ENCODE assay signal across 8 cellular contexts in genomic region chr6:73695619-73696421, GRCh38. TPM values are rescaled to one million over a fixed set of nuclear protein-coding genes. Genes with fewer than 3 reads are reported as not detected.
A peak's percentile ranks its signal among the peaks of the same experiment; 100 is the strongest.
DNase-seq lines count a peak whose midpoint lies in the region; ATAC-seq, FAIRE-seq and TF ChIP-seq lines count a peak whose summit lies in the region.

Gene CD109, plus strand, starts transcription at chr6:73696203. Its CDS starts 13 bp downstream, at chr6:73696216.

- POLR2A ChIA-PET in CD4-positive, alpha-beta T cell (lab: Charles Lee): no interaction called here

- H3K9ac ChIP-seq in SK-N-MC (ENCODE audit: insufficient read length): peak within 1 kb of the TSS; percentile 64

- no peaks in the 10 kb centered on the region for H3K9me3 Mint-ChIP-seq in CD4-positive, alpha-beta T cell
- no peaks in the 10 kb centered on the region for H3K9me3 Mint-ChIP-seq in activated naive CD8-positive, alpha-beta T cell (ENCODE audit: low read depth)

- no peak for TF ChIP-seq CTCF in CD4-positive, alpha-beta T cell (IDR thresholded peaks at IDR 0.05)
- TF ChIP-seq CTCF in heart right ventricle (IDR thresholded peaks at IDR 0.05): no peak
- TF ChIP-seq CTCF in prostate gland (IDR thresholded peaks at IDR 0.05): no peak

- TF ChIP-seq POLR2A in prostate gland (IDR thresholded peaks at IDR 0.05): no peak

- peaks cover 19% of the 10 kb centered on the region for H3K4me1 Mint-ChIP-seq in CD4-positive, alpha-beta T cell (ENCODE audit: low read depth)
- H3K4me1 Mint-ChIP-seq in activated naive CD8-positive, alpha-beta T cell (ENCODE audit: low read depth): peaks cover 36% of the 10 kb centered on the region

- CTCF ChIA-PET in CD4-positive, alpha-beta T cell (lab: Charles Lee): no interaction called here

- peak within 1 kb of the TSS; percentile 82 for H3K27ac Mint-ChIP-seq in CD4-positive, alpha-beta T cell
- H3K27ac Mint-ChIP-seq in activated naive CD8-positive, alpha-beta T cell: peak within 1 kb of the TSS; percentile 97

- no peaks in the 10 kb centered on the region for H3K36me3 ChIP-seq in SK-N-MC (ENCODE audit: insufficient read depth, low read length)
- no peaks in the 10 kb centered on the region for H3K36me3 ChIP-seq in heart right ventricle
- no peaks in the 10 kb centered on the region for H3K36me3 ChIP-seq in prostate gland

- peak; percentile 78 for ATAC-seq in CD4-positive, alpha-beta T cell (ENCODE audit: poor library complexity)
- peak; percentile 68 for ATAC-seq in GM19455 (IDR thresholded peaks at IDR 0.05; ENCODE audit: unreplicated experiment)
- ATAC-seq in HG03571 (IDR thresholded peaks at IDR 0.05; ENCODE audit: unreplicated experiment): peak; percentile 56
- ATAC-seq in heart right ventricle: peak; percentile 81 to 95 (median 88)

- H3K27ac ChIP-seq in CD4-positive, alpha-beta T cell (ENCODE audit: low read depth, low read length): no peak within 1 kb of the TSS
- H3K27ac ChIP-seq in SK-N-MC (no peak within 1 kb of the TSS), heart right ventricle (peak within 1 kb of the TSS; percentile 18 to 88 (median 64)), prostate gland (peak within 1 kb of the TSS; percentile 15 to 56)

- H3K9me3 ChIP-seq in CD4-positive, alpha-beta T cell (ENCODE audit: control insufficient read depth, low read length): no peaks in the 10 kb centered on the region
- H3K9me3 ChIP-seq in SK-N-MC (ENCODE audit: low read depth, low read length) (no peaks in the 10 kb centered on the region), heart right ventricle (peaks cover 0 to 5% (median 0%) of the 10 kb centered on the region in 11 donors), prostate gland (no peaks in the 10 kb centered on the region)

- intact Hi-C loops in CD4-positive, alpha-beta T cell (cut with DNase I, micrococcal nuclease): loop anchor here in 1 of 2 experiments (1.0 kb wide), 1 partner anchor 29 kb away; no protein-coding TSS in a partner anchor
- intact Hi-C loops in heart right ventricle (cut with DNase I) (no loop called here), prostate gland (cut with DNase I) (no loop called here)

- 6 to 7% methylated on average over 61 of the region's 61 CpGs for WGBS in heart right ventricle, 2 donors
- 1% methylated on average over 47 of the region's 61 CpGs for WGBS in prostate gland

- H3K27me3 ChIP-seq in CD4-positive, alpha-beta T cell (ENCODE audit: control insufficient read depth, insufficient read depth, low read length): no peaks in the 10 kb centered on the region
- H3K27me3 ChIP-seq in heart right ventricle (no peaks in the 10 kb centered on the region), prostate gland (replicated peaks; ENCODE audit: insufficient read depth) (no peaks in the 10 kb centered on the region)

- peaks cover 0 to 34% (median 15%) of the 10 kb centered on the region in 9 donors for H3K4me1 ChIP-seq in heart right ventricle
- H3K4me1 ChIP-seq in prostate gland (replicated peaks): no peaks in the 10 kb centered on the region

- peak in 9 of 10 experiments; percentile 9 to 58 (median 38) for DNase-seq in CD4-positive, alpha-beta T cell
- DNase-seq in SK-N-MC (ENCODE audit: low read depth, low spot score) (no peak), heart right ventricle (peak; percentile 38 to 56), prostate gland (ENCODE audit: low spot score) (peak; percentile 21), urothelium cell line (ENCODE audit: low spot score) (peak; percentile 62)

- H3K27me3 Mint-ChIP-seq in CD4-positive, alpha-beta T cell: peaks cover 30% of the 10 kb centered on the region
- H3K27me3 Mint-ChIP-seq in activated naive CD8-positive, alpha-beta T cell: peaks cover 17% of the 10 kb centered on the region

- no peaks in the 10 kb centered on the region for H3K36me3 Mint-ChIP-seq in CD4-positive, alpha-beta T cell (ENCODE audit: low read depth)
- H3K36me3 Mint-ChIP-seq in activated naive CD8-positive, alpha-beta T cell: peaks cover 10% of the 10 kb centered on the region

- peak within 1 kb of the TSS; percentile 73 for H3K4me3 ChIP-seq in SK-N-MC
- peak within 1 kb of the TSS; percentile 29 to 76 (median 66) for H3K4me3 ChIP-seq in heart right ventricle
- peak within 1 kb of the TSS; percentile 34 to 41 for H3K4me3 ChIP-seq in prostate gland

- peak within 1 kb of the TSS; percentile 87 for H3K4me3 Mint-ChIP-seq in CD4-positive, alpha-beta T cell
- H3K4me3 Mint-ChIP-seq in activated naive CD8-positive, alpha-beta T cell: peak within 1 kb of the TSS; percentile 91

- FAIRE-seq in urothelium cell line (lab: Jason Lieb, UNC): peak; percentile 48

RNA-seq across cellular contexts. Expression of gene CD109, which starts in this region (rescaled TPM):
- under 1 TPM; 0.75 to 0.80 TPM for total RNA-seq in CD4-positive, alpha-beta T cell
- total RNA-seq in heart right ventricle (10 to 100 TPM in 5 of 10 donors, 1 to 10 TPM in 5; 5.8 to 15.4 (median 10.2) TPM), prostate gland (1 to 10 TPM; 6.0 to 8.1 TPM)
- polyA plus RNA-seq in heart right ventricle: 1 to 10 TPM; 2.3 to 3.1 TPM

Comparison
In these comparisons a context has a peak if more than half of its experiments do, and no peak if none do; other contexts are left out.
1. Peak in DNase-seq and ATAC-seq in CD4-positive, alpha-beta T cell; RNA of the gene not detected or under 1 TPM.
2. H3K27ac ChIP-seq: peak in heart right ventricle (10 of 10) and prostate gland (2 of 2); none in CD4-positive, alpha-beta T cell (single experiment) and SK-N-MC (single experiment).
3. Peak in every context shown above with its lines, with median percentiles within 50 percentile points of each other: ATAC-seq and H3K4me3 ChIP-seq.